11 cellular contexts compared by ENCODE assay signal in the genomic region with DNA sequence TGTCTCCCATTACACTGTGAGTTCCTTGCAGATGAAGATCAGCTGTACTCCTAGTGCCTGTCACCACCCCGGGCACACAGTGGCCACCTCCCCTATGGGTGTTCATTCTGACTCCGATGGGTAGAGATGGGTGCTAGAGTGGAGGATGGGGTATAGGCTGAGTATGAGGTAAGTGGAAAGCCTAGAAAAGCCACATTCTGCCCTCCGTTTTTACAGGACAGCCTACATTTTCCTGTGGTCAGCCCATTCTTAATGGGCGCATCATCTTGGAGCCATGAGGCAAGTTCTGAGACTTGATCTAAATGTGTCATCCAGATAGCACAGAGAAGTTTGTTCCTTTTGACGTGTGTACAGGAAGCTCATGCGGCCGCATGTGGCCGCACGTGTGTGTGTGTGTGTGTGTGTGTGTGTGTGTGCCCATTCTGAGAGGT.
A peak's percentile ranks its signal among the peaks of the same experiment; 100 is the strongest.
DNase-seq lines count a peak whose midpoint lies in the region; ATAC-seq and TF ChIP-seq lines count a peak whose summit lies in the region.
"Had no signal": no experiment of that assay in that cellular context is flagged by ENCODE, and none has a peak within 500 bp of the region (broad histone marks: within the 10 kb centered on the region; RNA-seq: fewer than 3 reads in every experiment).

No MANE protein-coding gene starts in this region.

- H3K4me3 Mint-ChIP-seq in activated T-cell treated with anti-CD3 and anti-CD28 coated beads, Interleukin-2, amount 50 U/mL, for 4 hours = no peak overlapping the region

- peak; percentile 16 to 49 for ATAC-seq in activated T-cell treated with anti-CD3 and anti-CD28 coated beads, Interleukin-2, amount 50 U/mL, for 4 hours
- no peak for ATAC-seq in foreskin keratinocyte
- ATAC-seq in HG02884 (IDR thresholded peaks at IDR 0.05; ENCODE audit: unreplicated experiment) = no peak

- H3K27me3 ChIP-seq in foreskin keratinocyte (no peaks in the 10 kb centered on the region), dorsolateral prefrontal cortex (no peaks in the 10 kb centered on the region)

- TF ChIP-seq CTCF in foreskin keratinocyte (conservative IDR thresholded peaks at IDR 0.05) = no peak
- TF ChIP-seq CTCF in dorsolateral prefrontal cortex (IDR thresholded peaks at IDR 0.05 in 54 of 56, conservative IDR thresholded peaks at IDR 0.05 in 2 of 56; ENCODE audit: low read depth in 1 of 56, partially characterized antibody in 56 of 56) = no peak

- H3K4me1 Mint-ChIP-seq in activated T-cell treated with anti-CD3 and anti-CD28 coated beads, Interleukin-2, amount 50 U/mL, for 4 hours (ENCODE audit: low read depth) = peaks cover 82% of the 10 kb centered on the region

- H3K27ac ChIP-seq in foreskin keratinocyte (no peak overlapping the region), dorsolateral prefrontal cortex (no peak overlapping the region)
- H3K27ac ChIP-seq: HL-60 had no signal

- no peak overlapping the region for H3K4me3 ChIP-seq in dorsolateral prefrontal cortex

- peaks cover 50% of the 10 kb centered on the region for H3K36me3 Mint-ChIP-seq in activated T-cell treated with anti-CD3 and anti-CD28 coated beads, Interleukin-2, amount 50 U/mL, for 4 hours (ENCODE audit: insufficient read depth)

- intact Hi-C loops in dorsolateral prefrontal cortex (cut with DNase I) = no loop called here

- no peaks in the 10 kb centered on the region for H3K9me3 Mint-ChIP-seq in activated T-cell treated with anti-CD3 and anti-CD28 coated beads, Interleukin-2, amount 50 U/mL, for 4 hours

- DNase-seq in stimulated activated CD4-positive, alpha-beta T cell treated with anti-CD3 and anti-CD28 coated beads, Interleukin-1b, Interleukin-23, amount 100 ng/mL, for 48 hours = peak; percentile 60
- no peak for DNase-seq in stimulated activated CD4-positive, alpha-beta T cell treated with anti-CD3 and anti-CD28 coated beads, Interleukin-12 subunit alpha, Interleukin-12 subunit beta, amount 100 ng/mL, for 4 hours
- no peak for DNase-seq in activated T-cell treated with anti-CD3 and anti-CD28 coated beads, Interleukin-2, amount 50 U/mL, for 4 hours
- DNase-seq in foreskin keratinocyte (peak; percentile 62 to 83), NCI-H510A treated with DMSO at 0.1 percent for 48 hours (lab: John Stamatoyannopoulos, UW) (no peak), OCI-M1 (lab: John Stamatoyannopoulos, UW) (no peak), dorsolateral prefrontal cortex (no peak)
- DNase-seq: DMS53, NCI-H524 had no signal

- H3K4me1 ChIP-seq in foreskin keratinocyte = peaks cover 34% of the 10 kb centered on the region

- no peaks in the 10 kb centered on the region for H3K27me3 Mint-ChIP-seq in activated T-cell treated with anti-CD3 and anti-CD28 coated beads, Interleukin-2, amount 50 U/mL, for 4 hours (ENCODE audit: low read depth)

Comparison
In these comparisons a context has a peak if more than half of its experiments do, and no peak if none do; other contexts are left out.
1. DNase-seq: peak in stimulated activated CD4-positive, alpha-beta T cell treated with anti-CD3 and anti-CD28 coated beads, Interleukin-1b, Interleukin-23, amount 100 ng/mL, for 48 hours (single experiment) and foreskin keratinocyte (2 of 2); none in stimulated activated CD4-positive, alpha-beta T cell treated with anti-CD3 and anti-CD28 coated beads, Interleukin-12 subunit alpha, Interleukin-12 subunit beta, amount 100 ng/mL, for 4 hours (single experiment), activated T-cell treated with anti-CD3 and anti-CD28 coated beads, Interleukin-2, amount 50 U/mL, for 4 hours (single experiment), NCI-H510A treated with DMSO at 0.1 percent for 48 hours (single experiment), OCI-M1 (single experiment) and dorsolateral prefrontal cortex (0 of 10).
2. ATAC-seq: peak in activated T-cell treated with anti-CD3 and anti-CD28 coated beads, Interleukin-2, amount 50 U/mL, for 4 hours (2 of 2); none in foreskin keratinocyte (single experiment) and HG02884 (single experiment).